In the genomic region with DNA sequence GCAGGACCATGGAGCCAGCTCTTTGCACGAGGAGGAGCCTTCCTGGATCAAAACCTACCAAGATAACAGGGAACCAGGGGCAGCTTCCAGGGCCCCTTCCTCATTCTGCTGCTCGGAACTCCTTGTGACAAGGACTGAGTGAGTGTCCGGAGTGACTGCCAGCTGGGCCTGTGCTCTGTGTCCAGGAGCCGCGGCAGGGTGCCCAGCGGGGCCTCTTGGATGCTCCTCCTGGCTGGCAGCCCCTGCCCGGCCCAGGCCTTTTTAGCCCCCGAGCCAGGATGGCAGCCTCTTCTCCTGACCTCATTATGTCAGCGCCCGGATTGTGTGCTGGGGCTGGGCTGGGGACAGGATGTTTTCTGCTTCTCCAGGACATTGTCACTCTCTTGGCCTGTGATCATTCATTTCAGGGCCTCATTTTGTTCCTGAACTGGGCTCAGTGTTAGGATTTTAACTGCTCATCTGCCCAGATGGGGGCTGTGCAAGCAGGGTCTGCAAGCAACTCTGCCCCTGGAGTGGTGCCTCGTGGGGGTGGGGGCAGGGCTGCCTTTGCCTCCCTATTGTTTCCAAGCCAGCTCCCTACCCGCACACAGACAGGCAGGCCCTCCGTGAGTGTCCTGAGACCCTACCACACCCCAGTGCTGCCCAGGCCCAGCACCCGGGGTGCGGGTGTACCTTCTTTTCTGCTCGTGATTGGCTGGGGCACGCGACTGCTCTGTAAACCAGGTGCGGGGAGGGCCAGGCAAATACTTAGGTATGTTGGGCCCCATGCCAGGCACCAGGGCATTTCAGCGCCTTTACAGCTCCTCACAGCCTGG, we compare ENCODE assay signal across 15 cellular contexts.
DNase-seq lines count a peak whose midpoint lies in the region; ATAC-seq and TF ChIP-seq lines count a peak whose summit lies in the region.
"Had no signal": no experiment of that assay in that cellular context is flagged by ENCODE, and none has a peak within 500 bp of the region (broad histone marks: within the 10 kb centered on the region; RNA-seq: fewer than 3 reads in every experiment).

No MANE protein-coding gene starts in this region.

- H3F3A ChIP-seq in neural progenitor cell (ENCODE audit: low read depth), result no peaks in the 10 kb centered on the region

- no peaks in the 10 kb centered on the region for H3K79me2 ChIP-seq in neural progenitor cell (ENCODE audit: low read depth)

- ATAC-seq in heart right ventricle (peak; percentile 80 to 97 (median 92)), GM21576 (IDR thresholded peaks at IDR 0.05; ENCODE audit: unreplicated experiment) (no peak), HG02571 (IDR thresholded peaks at IDR 0.05; ENCODE audit: unreplicated experiment) (no peak)
- ATAC-seq: activated naive CD8-positive, alpha-beta T cell treated with anti-CD3 and anti-CD28 coated beads, Interleukin-2, amount 50 U/mL, for 24 hours had no signal

- H3K27ac ChIP-seq in heart right ventricle (peak overlapping the region; percentile 66 to 90 (median 82)), neural progenitor cell (no peak overlapping the region), A673 (ENCODE audit: low read depth, low read length, poor library complexity, severe bottlenecking) (no peak overlapping the region)
- H3K27ac ChIP-seq: neutrophil had no signal

- H3K4me3 Mint-ChIP-seq in neural progenitor cell, result no peak overlapping the region
- H3K4me3 Mint-ChIP-seq in activated CD4-positive, alpha-beta T cell treated with anti-CD3 and anti-CD28 coated beads, Interleukin-2, amount 10 ng/mL, durations not matched to agents 24 days and 14 days, result no peak overlapping the region
- H3K4me3 Mint-ChIP-seq: activated naive CD8-positive, alpha-beta T cell treated with anti-CD3 and anti-CD28 coated beads, Interleukin-2, amount 50 U/mL, for 24 hours; stimulated activated naive CD8-positive, alpha-beta T cell treated with anti-CD3 and anti-CD28 coated beads, Interleukin-15, amount 100 ng/mL, for 72 hours had no signal

- peaks cover 5% of the 10 kb centered on the region for H3K36me3 Mint-ChIP-seq in neural progenitor cell
- no peaks in the 10 kb centered on the region for H3K36me3 Mint-ChIP-seq in activated CD4-positive, alpha-beta T cell treated with anti-CD3 and anti-CD28 coated beads, Interleukin-2, amount 10 ng/mL, durations not matched to agents 24 days and 14 days (ENCODE audit: low read depth)

- WGBS in heart right ventricle, 2 donors, result 46 to 61% methylated on average over 20 of the region's 20 CpGs

- H3K36me3 ChIP-seq in heart right ventricle, result no peaks in the 10 kb centered on the region
- no peaks in the 10 kb centered on the region for H3K36me3 ChIP-seq in neural progenitor cell
- H3K36me3 ChIP-seq in A673 (ENCODE audit: insufficient read depth, low read length, poor library complexity, severe bottlenecking), result no peaks in the 10 kb centered on the region
- H3K36me3 ChIP-seq: neutrophil had no signal

- POLR2A ChIA-PET in A673 (lab: Charles Lee; ENCODE audit: low non-redundant PET), result no interaction called here

- TF ChIP-seq CTCF in heart right ventricle (IDR thresholded peaks at IDR 0.05) (no peak), neural progenitor cell (IDR thresholded peaks at IDR 0.05) (no peak), A673 (conservative IDR thresholded peaks at IDR 0.05; ENCODE audit: low read depth, low read length) (no peak)

- BruUV-seq in A673 (replicated peaks; lab: Mats Ljungman, UMichigan), result no TSS peak

- intact Hi-C loops in heart right ventricle (cut with DNase I) (loop anchor here in 1 of 10 donors (2.0 to 5.0 kb wide), 2 partner anchors 32 to 96 kb away; no protein-coding TSS in a partner anchor), A673 (cut with micrococcal nuclease; ENCODE audit: unreplicated experiment) (no loop called here)
- intact Hi-C loops in activated CD4-positive, alpha-beta T cell treated with anti-CD3 and anti-CD28 coated beads, Interleukin-2, amount 10 ng/mL, durations not matched to agents 24 days and 14 days (cut with micrococcal nuclease), result no loop called here

- CTCF ChIA-PET in A673 (lab: Charles Lee), result no interaction called here

- H3K4me3 ChIP-seq in heart right ventricle (no peak overlapping the region), neural progenitor cell (no peak overlapping the region), A673 (ENCODE audit: low read depth, low read length, poor library complexity, severe bottlenecking) (no peak overlapping the region)

- peak overlapping the region; percentile 94 for H3K27ac Mint-ChIP-seq in neural progenitor cell
- no peak overlapping the region for H3K27ac Mint-ChIP-seq in activated CD4-positive, alpha-beta T cell treated with anti-CD3 and anti-CD28 coated beads, Interleukin-2, amount 10 ng/mL, durations not matched to agents 24 days and 14 days
- H3K27ac Mint-ChIP-seq: activated naive CD8-positive, alpha-beta T cell treated with anti-CD3 and anti-CD28 coated beads, Interleukin-2, amount 50 U/mL, for 24 hours had no signal

- H3K27me3 Mint-ChIP-seq in neural progenitor cell (ENCODE audit: insufficient read depth, low read depth), result no peaks in the 10 kb centered on the region
- H3K27me3 Mint-ChIP-seq in activated CD4-positive, alpha-beta T cell treated with anti-CD3 and anti-CD28 coated beads, Interleukin-2, amount 10 ng/mL, durations not matched to agents 24 days and 14 days, result no peaks in the 10 kb centered on the region
- H3K27me3 Mint-ChIP-seq: activated naive CD8-positive, alpha-beta T cell treated with anti-CD3 and anti-CD28 coated beads, Interleukin-2, amount 50 U/mL, for 24 hours; stimulated activated naive CD8-positive, alpha-beta T cell treated with anti-CD3 and anti-CD28 coated beads, Interleukin-15, amount 100 ng/mL, for 72 hours had no signal

- H3K9ac ChIP-seq in neural progenitor cell, result no peak overlapping the region

- H3K9me3 ChIP-seq in heart right ventricle, result peaks cover 0 to 6% (median 0%) of the 10 kb centered on the region in 11 donors
- H3K9me3 ChIP-seq in neural progenitor cell (ENCODE audit: low read depth), result no peaks in the 10 kb centered on the region
- H3K9me3 ChIP-seq in A673 (ENCODE audit: low read depth, low read length, poor library complexity, severe bottlenecking), result no peaks in the 10 kb centered on the region
- H3K9me3 ChIP-seq: neutrophil had no signal

- no peaks in the 10 kb centered on the region for H4K20me1 ChIP-seq in neural progenitor cell (ENCODE audit: low read depth)

- DNase-seq in Ammon's horn (ENCODE audit: low spot score), result peak; percentile 65
- peak in 49 of 58 donors; percentile 11 to 85 (median 49) for DNase-seq in anterior cingulate cortex (lab: John Stamatoyannopoulos, UW)
- peak; percentile 58 to 76 for DNase-seq in heart right ventricle
- DNase-seq in neural progenitor cell (ENCODE audit: low spot score), result peak; percentile 17
- DNase-seq in A673 (ENCODE audit: low spot score), result no peak
- no peak for DNase-seq in activated CD4-positive, alpha-beta T cell treated with anti-CD3 and anti-CD28 coated beads, Interleukin-2, amount 10 ng/mL, durations not matched to agents 24 days and 14 days
- DNase-seq: activated naive CD8-positive, alpha-beta T cell treated with anti-CD3 and anti-CD28 coated beads, Interleukin-2, amount 50 U/mL, for 24 hours; DMS53; NCI-H1105; NCI-H748 treated with DMSO at 0.1 percent for 48 hours; stimulated activated CD4-positive, alpha-beta T cell treated with anti-CD3 and anti-CD28 coated beads, Interleukin-4, amount 100 ng/mL, for 24 hours had no signal

- peak overlapping the region; percentile 27 for H3K4me2 ChIP-seq in neural progenitor cell

- H3K4me1 ChIP-seq in heart right ventricle (peaks cover 0 to 23% (median 13%) of the 10 kb centered on the region in 9 donors), neural progenitor cell (peaks cover 17% of the 10 kb centered on the region), A673 (ENCODE audit: insufficient read depth, low read length, poor library complexity, severe bottlenecking) (no peaks in the 10 kb centered on the region)

- peak overlapping the region; percentile 77 for H2AFZ ChIP-seq in neural progenitor cell (replicated peaks)

- H3K4me1 Mint-ChIP-seq in neural progenitor cell, result peaks cover 74% of the 10 kb centered on the region
- H3K4me1 Mint-ChIP-seq in activated CD4-positive, alpha-beta T cell treated with anti-CD3 and anti-CD28 coated beads, Interleukin-2, amount 10 ng/mL, durations not matched to agents 24 days and 14 days, result no peaks in the 10 kb centered on the region
- H3K4me1 Mint-ChIP-seq: activated naive CD8-positive, alpha-beta T cell treated with anti-CD3 and anti-CD28 coated beads, Interleukin-2, amount 50 U/mL, for 24 hours; stimulated activated naive CD8-positive, alpha-beta T cell treated with anti-CD3 and anti-CD28 coated beads, Interleukin-15, amount 100 ng/mL, for 72 hours had no signal

- no peaks in the 10 kb centered on the region for H3K27me3 ChIP-seq in heart right ventricle
- no peaks in the 10 kb centered on the region for H3K27me3 ChIP-seq in neural progenitor cell
- H3K27me3 ChIP-seq in A673 (replicated peaks; ENCODE audit: insufficient read depth, low read depth, low read length, poor library complexity), result no peaks in the 10 kb centered on the region
- H3K27me3 ChIP-seq: neutrophil had no signal

- peaks cover 8% of the 10 kb centered on the region for H3K9me3 Mint-ChIP-seq in neural progenitor cell
- H3K9me3 Mint-ChIP-seq in activated CD4-positive, alpha-beta T cell treated with anti-CD3 and anti-CD28 coated beads, Interleukin-2, amount 10 ng/mL, durations not matched to agents 24 days and 14 days, result no peaks in the 10 kb centered on the region
- H3K9me3 Mint-ChIP-seq: activated naive CD8-positive, alpha-beta T cell treated with anti-CD3 and anti-CD28 coated beads, Interleukin-2, amount 50 U/mL, for 24 hours; stimulated activated naive CD8-positive, alpha-beta T cell treated with anti-CD3 and anti-CD28 coated beads, Interleukin-15, amount 100 ng/mL, for 72 hours had no signal

Comparison
In these comparisons a context has a peak if more than half of its experiments do, and no peak if none do; other contexts are left out.
1. DNase-seq: peak in Ammon's horn (single experiment), anterior cingulate cortex (49 of 58), heart right ventricle (2 of 2) and neural progenitor cell (single experiment); none in A673 (single experiment) and activated CD4-positive, alpha-beta T cell treated with anti-CD3 and anti-CD28 coated beads, Interleukin-2, amount 10 ng/mL, durations not matched to agents 24 days and 14 days (single experiment).
2. ATAC-seq: peak in heart right ventricle (8 of 8); none in GM21576 (single experiment) and HG02571 (single experiment).
3. H3K27ac ChIP-seq: peak in heart right ventricle (10 of 10); none in neural progenitor cell (single experiment) and A673 (single experiment).